ENCODE assay signal across 28 cellular contexts in genomic region chr7:147990079-147990478, GRCh38.
"Had no signal": no experiment of that assay in that cellular context is flagged by ENCODE, and none has a peak within 500 bp of the region (broad histone marks: within the 10 kb centered on the region; RNA-seq: fewer than 3 reads in every experiment).

No MANE protein-coding gene starts in this region.

- H3K27me3 Mint-ChIP-seq: stimulated activated memory B cell treated with anti-CD40 and anti-IgM and Interleukin-4, amounts not matched to agents 10 μg/mL and 1 μg/mL and 100 μg/mL, for 72 hours; stimulated activated naive B cell treated with anti-CD40 and anti-IgM and Interleukin-4, amounts not matched to agents 10 μg/mL and 1 μg/mL and 100 μg/mL, for 72 hours; stimulated activated naive CD8-positive, alpha-beta T cell treated with anti-CD3 and anti-CD28 coated beads, Interleukin-15, amount 100 ng/mL, for 72 hours; stimulated activated naive CD8-positive, alpha-beta T cell treated with anti-CD3 and anti-CD28 coated beads, Interleukin-15, Interleukin-2, amounts not matched to agents 100 ng/mL and 50 ng/mL, for 24 hours; type B pancreatic cell had no signal

- H3K27ac Mint-ChIP-seq: stimulated activated effector memory CD8-positive, alpha-beta T cell treated with anti-CD3 and anti-CD28 coated beads, Interleukin-12 subunit alpha, Interleukin-12 subunit beta, amount 100 ng/mL, for 72 hours; stimulated activated memory B cell treated with anti-CD40 and anti-IgM and Interleukin-4, amounts not matched to agents 10 μg/mL and 1 μg/mL and 100 μg/mL, for 72 hours; stimulated activated naive B cell treated with anti-CD40 and anti-IgM and Interleukin-4, amounts not matched to agents 10 μg/mL and 1 μg/mL and 100 μg/mL, for 72 hours; stimulated activated naive CD8-positive, alpha-beta T cell treated with anti-CD3 and anti-CD28 coated beads, Interleukin-15, amount 100 ng/mL, for 72 hours; stimulated activated naive CD8-positive, alpha-beta T cell treated with anti-CD3 and anti-CD28 coated beads, Interleukin-15, Interleukin-2, amounts not matched to agents 100 ng/mL and 50 ng/mL, for 24 hours; type B pancreatic cell had no signal

- H3K4me3 ChIP-seq: stomach, suprapubic skin, testis, thoracic aorta, thyroid gland, tibial artery, tibial nerve, transverse colon, upper lobe of left lung, upper lobe of right lung, uterus, vagina had no signal

- H3K4me3 Mint-ChIP-seq: stimulated activated effector memory CD8-positive, alpha-beta T cell treated with anti-CD3 and anti-CD28 coated beads, Interleukin-12 subunit alpha, Interleukin-12 subunit beta, amount 100 ng/mL, for 72 hours; stimulated activated memory B cell treated with anti-CD40 and anti-IgM and Interleukin-4, amounts not matched to agents 10 μg/mL and 1 μg/mL and 100 μg/mL, for 72 hours; stimulated activated naive B cell treated with anti-CD40 and anti-IgM and Interleukin-4, amounts not matched to agents 10 μg/mL and 1 μg/mL and 100 μg/mL, for 72 hours; stimulated activated naive CD8-positive, alpha-beta T cell treated with anti-CD3 and anti-CD28 coated beads, Interleukin-15, amount 100 ng/mL, for 72 hours; stimulated activated naive CD8-positive, alpha-beta T cell treated with anti-CD3 and anti-CD28 coated beads, Interleukin-15, Interleukin-2, amounts not matched to agents 100 ng/mL and 50 ng/mL, for 24 hours; type B pancreatic cell had no signal

- H3K9me3 ChIP-seq: suprapubic skin, testis, thoracic aorta, thyroid gland, tibial artery, transverse colon, upper lobe of left lung, upper lobe of right lung, uterus, vagina had no signal

- H3K27me3 ChIP-seq: stomach, suprapubic skin, testis, thyroid gland, tibial artery, tibial nerve, transverse colon, upper lobe of left lung, upper lobe of right lung, uterus, vagina had no signal

- H3K36me3 Mint-ChIP-seq: stimulated activated effector memory CD8-positive, alpha-beta T cell treated with anti-CD3 and anti-CD28 coated beads, Interleukin-12 subunit alpha, Interleukin-12 subunit beta, amount 100 ng/mL, for 72 hours; stimulated activated memory B cell treated with anti-CD40 and anti-IgM and Interleukin-4, amounts not matched to agents 10 μg/mL and 1 μg/mL and 100 μg/mL, for 72 hours; stimulated activated naive B cell treated with anti-CD40 and anti-IgM and Interleukin-4, amounts not matched to agents 10 μg/mL and 1 μg/mL and 100 μg/mL, for 72 hours; type B pancreatic cell had no signal

- H3K36me3 ChIP-seq: stomach, suprapubic skin, thoracic aorta, thyroid gland, tibial artery, tibial nerve, transverse colon, upper lobe of left lung, upper lobe of right lung, uterus, vagina had no signal

- DNase-seq: stimulated activated CD4-positive, alpha-beta T cell treated with anti-CD3 and anti-CD28 coated beads, Interleukin-2, amount 100 ng/mL, for 48 hours; stimulated activated CD4-positive, alpha-beta T cell treated with anti-CD3 and anti-CD28 coated beads, Interleukin-4, amount 100 ng/mL, for 1 hour; stimulated activated CD4-positive, alpha-beta T cell treated with anti-CD3 and anti-CD28 coated beads, Interleukin-4, amount 100 ng/mL, for 24 hours; stimulated activated CD4-positive, alpha-beta T cell treated with anti-CD3 and anti-CD28 coated beads, Interleukin-4, amount 100 ng/mL, for 4 hours; stimulated activated CD8-positive, alpha-beta memory T cell treated with anti-CD3 and anti-CD28 coated beads, Interleukin-4, amount 100 ng/mL, for 48 hours; stimulated activated naive B cell treated with anti-CD40 and anti-IgM and Interleukin-4, amounts not matched to agents 10 μg/mL and 1 μg/mL and 100 μg/mL, for 72 hours; stimulated activated naive CD4-positive, alpha-beta T cell; stimulated activated naive CD4-positive, alpha-beta T cell treated with Interleukin-2 at 50 U/mL for 16 hours; stimulated activated naive CD8-positive, alpha-beta T cell treated with anti-CD3 and anti-CD28 coated beads, Interleukin-15, amount 100 ng/mL, for 72 hours; stimulated activated naive CD8-positive, alpha-beta T cell treated with anti-CD3 and anti-CD28 coated beads, Interleukin-15, Interleukin-2, amounts not matched to agents 100 U/mL and 50 U/mL, for 24 hours; stomach; substantia nigra; testis; thyroid gland; tibial artery; transverse colon; trophoblast cell; upper lobe of left lung; upper lobe of right lung; uterus had no signal

- ATAC-seq: stimulated activated effector memory CD8-positive, alpha-beta T cell treated with anti-CD3 and anti-CD28 coated beads, Interleukin-12 subunit alpha, Interleukin-12 subunit beta, amount 100 ng/mL, for 72 hours; stimulated activated memory B cell treated with anti-CD40 and anti-IgM and Interleukin-4, amounts not matched to agents 10 μg/mL and 1 μg/mL and 100 μg/mL, for 72 hours; stimulated activated naive B cell treated with anti-CD40 and anti-IgM and Interleukin-4, amounts not matched to agents 10 μg/mL and 1 μg/mL and 100 μg/mL, for 72 hours; stimulated activated naive CD8-positive, alpha-beta T cell treated with anti-CD3 and anti-CD28 coated beads, Interleukin-15, amount 100 ng/mL, for 72 hours; stimulated activated naive CD8-positive, alpha-beta T cell treated with anti-CD3 and anti-CD28 coated beads, Interleukin-15, Interleukin-2, amounts not matched to agents 100 U/mL and 50 U/mL, for 24 hours; upper lobe of right lung had no signal

- H3K9me3 Mint-ChIP-seq: stimulated activated effector memory CD8-positive, alpha-beta T cell treated with anti-CD3 and anti-CD28 coated beads, Interleukin-12 subunit alpha, Interleukin-12 subunit beta, amount 100 ng/mL, for 72 hours; stimulated activated memory B cell treated with anti-CD40 and anti-IgM and Interleukin-4, amounts not matched to agents 10 μg/mL and 1 μg/mL and 100 μg/mL, for 72 hours; stimulated activated naive CD8-positive, alpha-beta T cell treated with anti-CD3 and anti-CD28 coated beads, Interleukin-15, Interleukin-2, amounts not matched to agents 100 ng/mL and 50 ng/mL, for 24 hours had no signal

- H3K4me1 Mint-ChIP-seq: stimulated activated effector memory CD8-positive, alpha-beta T cell treated with anti-CD3 and anti-CD28 coated beads, Interleukin-12 subunit alpha, Interleukin-12 subunit beta, amount 100 ng/mL, for 72 hours; stimulated activated memory B cell treated with anti-CD40 and anti-IgM and Interleukin-4, amounts not matched to agents 10 μg/mL and 1 μg/mL and 100 μg/mL, for 72 hours; stimulated activated naive B cell treated with anti-CD40 and anti-IgM and Interleukin-4, amounts not matched to agents 10 μg/mL and 1 μg/mL and 100 μg/mL, for 72 hours; stimulated activated naive CD8-positive, alpha-beta T cell treated with anti-CD3 and anti-CD28 coated beads, Interleukin-15, amount 100 ng/mL, for 72 hours had no signal

- H3K27ac ChIP-seq: stomach, suprapubic skin, testis, thoracic aorta, thyroid gland, tibial artery, tibial nerve, transverse colon, upper lobe of left lung, upper lobe of right lung, uterus, vagina had no signal

- H3K4me1 ChIP-seq: stomach, suprapubic skin, testis, thyroid gland, tibial artery, tibial nerve, transverse colon, upper lobe of left lung, upper lobe of right lung, uterus, vagina had no signal
